8 cellular contexts compared by ENCODE assay signal in genomic region chr1:233326995-233327937, GRCh38. TPM values are rescaled to one million over a fixed set of nuclear protein-coding genes. Genes with fewer than 3 reads are reported as not detected.
DNase-seq lines count a peak whose midpoint lies in the region; ATAC-seq and TF ChIP-seq lines count a peak whose summit lies in the region.

Gene MAP3K21, plus strand, starts transcription at chr1:233327724. Its CDS starts 305 bp downstream, at chr1:233328029.

- no peak within 1 kb of the TSS for H3K27ac ChIP-seq in HUES64 (ENCODE audit: low read depth, low read length)
- H3K27ac ChIP-seq in OCI-LY3 (ENCODE audit: low read length): peak within 1 kb of the TSS; percentile 39

- H3K4me1 Mint-ChIP-seq in natural killer cell treated with Interleukin-12 subunit alpha and Interleukin-12 subunit beta and Interleukin-15 and Interleukin-18, amount 100 ng/mL, for 72 hours (ENCODE audit: low read depth in 2 of 2): peaks cover 7 to 9% of the 10 kb centered on the region in 2 donors

- no peak for TF ChIP-seq CTCF in OCI-LY3 (IDR thresholded peaks at IDR 0.05; ENCODE audit: low read depth, low read length)

- peaks cover 3% of the 10 kb centered on the region for H3K9me3 Mint-ChIP-seq in natural killer cell treated with Interleukin-12 subunit alpha and Interleukin-12 subunit beta and Interleukin-15 and Interleukin-18, amount 100 ng/mL, for 72 hours

- peaks cover 7 to 26% of the 10 kb centered on the region in 2 donors for H3K27me3 Mint-ChIP-seq in natural killer cell treated with Interleukin-12 subunit alpha and Interleukin-12 subunit beta and Interleukin-15 and Interleukin-18, amount 100 ng/mL, for 72 hours

- H4K20me1 ChIP-seq in OCI-LY3 (ENCODE audit: insufficient read depth, low read length): peaks cover 29% of the 10 kb centered on the region

- under 1% methylated on average over 74 of the region's 79 CpGs for WGBS in HUES64

- no peaks in the 10 kb centered on the region for H3K36me3 Mint-ChIP-seq in natural killer cell treated with Interleukin-12 subunit alpha and Interleukin-12 subunit beta and Interleukin-15 and Interleukin-18, amount 100 ng/mL, for 72 hours

- H3K27ac Mint-ChIP-seq in natural killer cell treated with Interleukin-12 subunit alpha and Interleukin-12 subunit beta and Interleukin-15 and Interleukin-18, amount 100 ng/mL, for 72 hours: no peak within 1 kb of the TSS

- H3K4me3 Mint-ChIP-seq in natural killer cell treated with Interleukin-12 subunit alpha and Interleukin-12 subunit beta and Interleukin-15 and Interleukin-18, amount 100 ng/mL, for 72 hours: peak within 1 kb of the TSS; percentile 60

- H3K36me3 ChIP-seq in HUES64 (ENCODE audit: insufficient read depth, low read length) (no peaks in the 10 kb centered on the region), OCI-LY3 (replicated peaks; ENCODE audit: low read depth, low read length) (no peaks in the 10 kb centered on the region)

- DNase-seq in COR-L47 (lab: John Stamatoyannopoulos, UW): peak; percentile 85
- DNase-seq in activated T-cell treated with anti-CD3 and anti-CD28 coated beads for 24 hours (ENCODE audit: low read depth): peak; percentile 76
- peak; percentile 83 for DNase-seq in natural killer cell treated with Interleukin-12 subunit alpha and Interleukin-12 subunit beta and Interleukin-15 and Interleukin-18, amount 100 ng/mL, for 72 hours (ENCODE audit: low spot score)
- DNase-seq in stimulated activated naive CD4-positive, alpha-beta T cell (lab: John Stamatoyannopoulos, UW): peak; percentile 60 to 81 (median 72)

- peak; percentile 91 for ATAC-seq in GM21526 (IDR thresholded peaks at IDR 0.05; ENCODE audit: low FRiP score, unreplicated experiment)
- ATAC-seq in esophagus mucosa: peak; percentile 98
- ATAC-seq in natural killer cell treated with Interleukin-12 subunit alpha and Interleukin-12 subunit beta and Interleukin-15 and Interleukin-18, amount 100 ng/mL, for 72 hours: peak; percentile 95

- H3K27me3 ChIP-seq in HUES64 (ENCODE audit: insufficient read depth, low read length) (peaks cover 46% of the 10 kb centered on the region), OCI-LY3 (ENCODE audit: low read depth, low read length) (peaks cover 14% of the 10 kb centered on the region; the same call in 1 of the 2 replicates)

- H2AFZ ChIP-seq in OCI-LY3 (ENCODE audit: low read depth, low read length): peak within 1 kb of the TSS; percentile 69

- H3K9ac ChIP-seq in HUES64 (ENCODE audit: low read depth, low read length) (peak within 1 kb of the TSS; percentile 83), OCI-LY3 (ENCODE audit: low read length) (peak within 1 kb of the TSS; percentile 91)

- peaks cover 15% of the 10 kb centered on the region for H3K4me1 ChIP-seq in HUES64 (ENCODE audit: insufficient read depth, low read length)
- peaks cover 20% of the 10 kb centered on the region for H3K4me1 ChIP-seq in OCI-LY3 (ENCODE audit: low read length)

- peak within 1 kb of the TSS; percentile 88 for H3K4me2 ChIP-seq in OCI-LY3 (ENCODE audit: low read length)

- H3K4me3 ChIP-seq in HUES64 (ENCODE audit: low read length) (peak within 1 kb of the TSS; percentile 76), OCI-LY3 (ENCODE audit: low read length) (peak within 1 kb of the TSS; percentile 87)

- H3K9me3 ChIP-seq in HUES64 (ENCODE audit: insufficient read depth, low read depth, low read length) (no peaks in the 10 kb centered on the region), OCI-LY3 (ENCODE audit: insufficient read depth, low read length) (no peaks in the 10 kb centered on the region)

- H3K79me2 ChIP-seq in OCI-LY3 (ENCODE audit: low read length): peaks cover 39% of the 10 kb centered on the region

RNA-seq across cellular contexts. Expression of gene MAP3K21, which starts in this region (rescaled TPM):
- polyA plus RNA-seq in HUES64 (2013, experiment 1 of 2): 9.3 TPM
- polyA plus RNA-seq in HUES64 (2013, experiment 2 of 2): 9.7 TPM
- 2.6 TPM for total RNA-seq in esophagus mucosa
- total RNA-seq in natural killer cell treated with Interleukin-12 subunit alpha and Interleukin-12 subunit beta and Interleukin-15 and Interleukin-18, amount 100 ng/mL, for 72 hours: 1 to 10 TPM in 1 of 2 donors, under 1 TPM in 1; 0.64 to 3.0 TPM
